Comparison of ENCODE assay signal across 26 cellular contexts in the genomic region with DNA sequence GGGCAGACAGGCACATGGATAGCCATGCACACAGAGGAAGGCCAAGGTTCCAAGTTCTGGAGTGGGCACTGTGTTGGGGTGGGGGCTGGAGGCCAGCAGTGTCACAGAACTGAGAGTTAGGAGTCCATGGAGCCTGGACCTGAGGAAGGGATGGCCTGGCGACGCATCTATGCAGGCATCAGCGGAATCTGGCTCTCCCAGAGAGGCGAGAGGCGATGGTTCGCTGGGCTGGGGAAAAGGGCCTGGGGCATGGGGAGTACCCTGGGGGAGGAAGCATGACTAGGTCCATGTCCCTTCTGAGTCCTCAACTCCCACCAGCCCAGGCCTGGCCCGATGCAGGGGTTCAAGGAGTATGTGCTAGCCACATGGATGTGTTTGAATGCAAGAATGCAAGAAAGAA.
"Had no signal": no experiment of that assay in that cellular context is flagged by ENCODE, and none has a peak within 500 bp of the region (broad histone marks: within the 10 kb centered on the region; RNA-seq: fewer than 3 reads in every experiment).

No MANE protein-coding gene starts in this region.

- H3K36me3 ChIP-seq: esophagus squamous epithelium, heart right ventricle, neutrophil, ovary, prostate gland, sigmoid colon, suprapubic skin, tibial artery had no signal

- H3K4me1 ChIP-seq: esophagus squamous epithelium, heart right ventricle, prostate gland, suprapubic skin had no signal

- FAIRE-seq: small intestine, TTC549 had no signal

- DNase-seq: activated CD4-positive, alpha-beta memory T cell treated with anti-CD3 and anti-CD28 coated beads for 36 hours; activated CD4-positive, alpha-beta T cell treated with anti-CD3 and anti-CD28 coated beads, Interleukin-2, amount 10 ng/mL, durations not matched to agents 24 days and 14 days; activated CD4-positive, CD25-positive, alpha-beta regulatory T cell treated with anti-CD3 and anti-CD28 coated beads, Interleukin-2, amount 50 U/mL, for 72 hours; activated CD8-positive, alpha-beta memory T cell treated with anti-CD3 and anti-CD28 coated beads, Interleukin-2, amount 50 U/mL, for 4 hours; activated gamma-delta T cell treated with Interleukin-2 at 50 U/mL for 16 hours; activated naive CD8-positive, alpha-beta T cell treated with anti-CD3 and anti-CD28 coated beads, Interleukin-2, amount 50 U/mL, for 24 hours; activated T-cell treated with anti-CD3 and anti-CD28 coated beads, Interleukin-2, amount 50 U/mL, for 1 hour; amygdala; central memory CD4-positive, alpha-beta T cell; esophagus squamous epithelium; foreskin melanocyte; heart right ventricle; kidney glomerular epithelial cell; retina; sigmoid colon; small intestine; stimulated activated CD4-positive, alpha-beta T cell treated with anti-CD3 and anti-CD28 coated beads, Interleukin-1b, Interleukin-23, amount 100 ng/mL, for 48 hours; stimulated activated naive CD4-positive, alpha-beta T cell; tibial artery had no signal

- H3K27me3 ChIP-seq: ovary had no signal

- H3K4me3 ChIP-seq: esophagus squamous epithelium, heart right ventricle, ovary, prostate gland, sigmoid colon, suprapubic skin, tibial artery had no signal

- H3K9me3 ChIP-seq: esophagus squamous epithelium, heart right ventricle, neutrophil, ovary, prostate gland, sigmoid colon, suprapubic skin, tibial artery had no signal

- H3K27ac ChIP-seq: esophagus squamous epithelium, heart right ventricle, neutrophil, ovary, prostate gland, sigmoid colon, suprapubic skin, tibial artery, VCaP had no signal

- ATAC-seq: activated naive CD8-positive, alpha-beta T cell treated with anti-CD3 and anti-CD28 coated beads, Interleukin-2, amount 50 U/mL, for 24 hours; heart right ventricle; naive thymus-derived CD8-positive, alpha-beta T cell had no signal
